ENCODE assay signal across 16 cellular contexts in the genomic region with DNA sequence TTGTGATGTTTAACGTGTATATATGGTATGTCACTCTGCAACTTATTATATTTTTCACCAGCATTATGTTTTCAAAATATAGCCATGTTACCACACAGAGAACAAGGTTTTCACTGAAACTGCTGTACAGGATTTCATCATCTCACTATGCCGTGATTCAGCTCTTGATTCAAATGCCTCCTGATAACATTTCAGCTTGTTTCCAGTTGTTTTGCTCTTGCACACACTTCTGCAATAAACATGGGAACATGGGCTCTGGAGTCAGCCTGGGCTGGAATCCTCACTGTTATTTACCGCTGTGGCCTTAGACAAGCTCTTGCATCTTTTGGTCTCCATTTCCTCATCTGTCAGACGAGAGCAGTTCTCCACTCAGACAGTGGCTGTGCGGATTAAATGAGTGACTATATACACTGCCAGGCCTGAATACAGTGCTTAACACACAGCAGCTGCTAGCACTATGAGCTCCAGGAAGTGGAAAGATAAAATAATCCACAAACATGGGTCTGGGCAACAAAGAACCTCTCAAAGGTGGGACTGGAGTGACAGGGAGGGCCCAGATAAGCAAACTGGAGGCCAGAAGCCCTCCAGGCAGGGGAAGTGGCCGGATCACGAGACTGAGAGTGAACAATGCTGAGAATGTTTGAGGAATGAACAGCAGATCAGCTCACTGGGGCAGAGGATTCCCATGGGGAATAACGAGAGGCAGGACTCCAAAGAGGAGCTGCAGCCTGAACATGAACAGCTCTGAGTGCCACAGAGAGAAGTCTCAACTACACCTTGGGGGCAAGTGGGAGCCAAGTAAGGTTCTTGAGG. TPM values are rescaled to one million over a fixed set of nuclear protein-coding genes. Genes with fewer than 3 reads are reported as not detected.
DNase-seq lines count a peak whose midpoint lies in the region; ATAC-seq and TF ChIP-seq lines count a peak whose summit lies in the region.
"Had no signal": no experiment of that assay in that cellular context is flagged by ENCODE, and none has a peak within 500 bp of the region (broad histone marks: within the 10 kb centered on the region; RNA-seq: fewer than 3 reads in every experiment).

No MANE protein-coding gene starts in this region.

- no peak overlapping the region for H4K91ac ChIP-seq in mesenchymal stem cell (ENCODE audit: low read length)

- no peaks in the 10 kb centered on the region for H3K79me1 ChIP-seq in mesenchymal stem cell (replicated peaks; ENCODE audit: low read length, poor library complexity, severe bottlenecking)

- no peak overlapping the region for H3K27ac Mint-ChIP-seq in natural killer cell treated with Interleukin-12 subunit alpha and Interleukin-12 subunit beta and Interleukin-15 and Interleukin-18, amount 100 ng/mL, for 72 hours
- H3K27ac Mint-ChIP-seq: activated naive CD4-positive, alpha-beta T cell treated with anti-CD3 and anti-CD28 coated beads, Interleukin-2, amount 50 U/mL, for 72 hours; T-helper 17 cell had no signal

- H3K4me3 ChIP-seq in AG04449 (ENCODE audit: low read depth, low read length) (no peak overlapping the region), choroid plexus epithelial cell (ENCODE audit: low read depth, low read length) (no peak overlapping the region), mesenchymal stem cell (ENCODE audit: insufficient read depth in 1 of 2, low read depth in 1 of 2, low read length in 2 of 2) (no peak overlapping the region)
- H3K4me3 ChIP-seq: dorsolateral prefrontal cortex had no signal

- no peak overlapping the region for H3K4me3 Mint-ChIP-seq in natural killer cell treated with Interleukin-12 subunit alpha and Interleukin-12 subunit beta and Interleukin-15 and Interleukin-18, amount 100 ng/mL, for 72 hours
- H3K4me3 Mint-ChIP-seq: T-helper 17 cell had no signal

- H3K27me3 Mint-ChIP-seq in natural killer cell treated with Interleukin-12 subunit alpha and Interleukin-12 subunit beta and Interleukin-15 and Interleukin-18, amount 100 ng/mL, for 72 hours, result peaks cover 17 to 41% of the 10 kb centered on the region in 2 donors

- H3K27ac ChIP-seq in mesenchymal stem cell (ENCODE audit: low read length, poor library complexity, severe bottlenecking), result no peak overlapping the region
- H3K27ac ChIP-seq: dorsolateral prefrontal cortex, KMS-11 had no signal

- no peaks in the 10 kb centered on the region for H3K4me1 Mint-ChIP-seq in natural killer cell treated with Interleukin-12 subunit alpha and Interleukin-12 subunit beta and Interleukin-15 and Interleukin-18, amount 100 ng/mL, for 72 hours (ENCODE audit: low read depth in 2 of 2)
- H3K4me1 Mint-ChIP-seq: T-helper 17 cell had no signal

- H3K27me3 ChIP-seq in mesenchymal stem cell (ENCODE audit: control insufficient read depth in 1 of 2, insufficient read depth in 1 of 2, low read length in 2 of 2), result peaks cover 0 to 9% of the 10 kb centered on the region in 2 experiments
- H3K27me3 ChIP-seq: dorsolateral prefrontal cortex had no signal

- POLR2A ChIA-PET in AG04449 (lab: Yijun Ruan, JAX), result no interaction called here

- H2BK15ac ChIP-seq in mesenchymal stem cell (ENCODE audit: low read depth, poor library complexity, severe bottlenecking), result no peak overlapping the region

- WGBS in mesenchymal stem cell, result 64% methylated on average over 8 of the region's 8 CpGs

- H2AK5ac ChIP-seq in mesenchymal stem cell (ENCODE audit: low read length, severe bottlenecking), result no peak overlapping the region

- H2BK12ac ChIP-seq in mesenchymal stem cell (ENCODE audit: low read length in 2 of 2), result no peak overlapping the region

- H3K14ac ChIP-seq in mesenchymal stem cell (ENCODE audit: low read length in 2 of 2), result no peak overlapping the region

- peak; percentile 28 for DNase-seq in AG04449 (ENCODE audit: low read depth, low spot score)
- DNase-seq in M059J (ENCODE audit: low read depth), result peak; percentile 34
- peak; percentile 45 for DNase-seq in choroid plexus epithelial cell (ENCODE audit: low read depth)
- peak; percentile 62 for DNase-seq in mesenchymal stem cell
- no peak for DNase-seq in activated CD4-positive, alpha-beta T cell treated with anti-CD3 and anti-CD28 coated beads, Interleukin-2, amount 50 U/mL, for 4 hours
- no peak for DNase-seq in natural killer cell treated with Interleukin-12 subunit alpha and Interleukin-12 subunit beta and Interleukin-15 and Interleukin-18, amount 100 ng/mL, for 72 hours (ENCODE audit: low spot score)
- no peak for DNase-seq in NCI-H1417 (lab: John Stamatoyannopoulos, UW)
- DNase-seq: AML-193; nucleus accumbens; stimulated activated CD8-positive, alpha-beta memory T cell treated with anti-CD3 and anti-CD28 coated beads, Interleukin-4, amount 100 ng/mL, for 48 hours; T-helper 17 cell had no signal

- no peak overlapping the region for H3K4ac ChIP-seq in mesenchymal stem cell (ENCODE audit: low read depth in 1 of 2, low read length in 2 of 2)

- H3K36me3 Mint-ChIP-seq in natural killer cell treated with Interleukin-12 subunit alpha and Interleukin-12 subunit beta and Interleukin-15 and Interleukin-18, amount 100 ng/mL, for 72 hours, result no peaks in the 10 kb centered on the region
- H3K36me3 Mint-ChIP-seq: activated naive CD4-positive, alpha-beta T cell treated with anti-CD3 and anti-CD28 coated beads, Interleukin-2, amount 50 U/mL, for 72 hours had no signal

- H3K23ac ChIP-seq in mesenchymal stem cell (ENCODE audit: low read length in 2 of 2), result no peak overlapping the region

- TF ChIP-seq CTCF in AG04449 (IDR thresholded peaks at IDR 0.05; ENCODE audit: insufficient read depth, low read length, missing control alignments), result no peak
- TF ChIP-seq CTCF in choroid plexus epithelial cell (conservative IDR thresholded peaks at IDR 0.05; ENCODE audit: low read depth, low read length), result no peak

- no peaks in the 10 kb centered on the region for H3K9me3 ChIP-seq in mesenchymal stem cell (ENCODE audit: control insufficient read depth, low read length)

- H3K4me2 ChIP-seq in mesenchymal stem cell (ENCODE audit: low read length, poor library complexity, severe bottlenecking), result no peak overlapping the region
- H3K4me2 ChIP-seq: KMS-11 had no signal

- H2BK120ac ChIP-seq in mesenchymal stem cell (ENCODE audit: low read depth, low read length), result no peak overlapping the region

- H2AFZ ChIP-seq in mesenchymal stem cell (ENCODE audit: low read depth, low read length), result no peak overlapping the region

- no peaks in the 10 kb centered on the region for H3K36me3 ChIP-seq in mesenchymal stem cell (ENCODE audit: control insufficient read depth in 1 of 2, insufficient read depth in 2 of 2, low read depth in 1 of 2, low read length in 2 of 2)

- no peak overlapping the region for H3K18ac ChIP-seq in mesenchymal stem cell (ENCODE audit: low read depth in 1 of 2, low read length in 2 of 2)

- H2BK5ac ChIP-seq in mesenchymal stem cell (ENCODE audit: low read depth, low read length, poor library complexity, severe bottlenecking), result no peak overlapping the region

- no peaks in the 10 kb centered on the region for H3K9me3 Mint-ChIP-seq in natural killer cell treated with Interleukin-12 subunit alpha and Interleukin-12 subunit beta and Interleukin-15 and Interleukin-18, amount 100 ng/mL, for 72 hours
- H3K9me3 Mint-ChIP-seq: activated naive CD4-positive, alpha-beta T cell treated with anti-CD3 and anti-CD28 coated beads, Interleukin-2, amount 50 U/mL, for 72 hours had no signal

- peak overlapping the region; percentile 56 for H3K9ac ChIP-seq in mesenchymal stem cell (ENCODE audit: low read length)
- H3K9ac ChIP-seq: KMS-11 had no signal

- ATAC-seq in natural killer cell treated with Interleukin-12 subunit alpha and Interleukin-12 subunit beta and Interleukin-15 and Interleukin-18, amount 100 ng/mL, for 72 hours, result no peak
- no peak for ATAC-seq in HG03378 (IDR thresholded peaks at IDR 0.05; ENCODE audit: unreplicated experiment)
- ATAC-seq: activated naive CD4-positive, alpha-beta T cell treated with anti-CD3 and anti-CD28 coated beads, Interleukin-2, amount 50 U/mL, for 72 hours; T-helper 17 cell had no signal

- H3K4me1 ChIP-seq in mesenchymal stem cell (ENCODE audit: control insufficient read depth, insufficient read depth, low read depth, low read length), result no peaks in the 10 kb centered on the region

- CTCF ChIA-PET in AG04449 (lab: Yijun Ruan, JAX), result interaction anchor here (0.6 to 1.8 kb wide), 6 partner anchors 10 to 211 kb away, joined by 3 to 16 read pairs (median 4); no protein-coding TSS in a partner anchor

- no peak overlapping the region for H4K8ac ChIP-seq in mesenchymal stem cell (ENCODE audit: low read length)

RNA-seq across cellular contexts. Expression of a gene that starts 17.7 kb away (rescaled TPM):
- total RNA-seq in M059J (2014; rRNA removed; shearing (Covaris generic)), result 0.86 and 1.4 TPM in 2 replicates
- 0.30 TPM for polyA plus RNA-seq in mesenchymal stem cell (2013, experiment 1 of 2)
- 0.63 TPM for polyA plus RNA-seq in mesenchymal stem cell (2013, experiment 2 of 2)
- total RNA-seq in natural killer cell treated with Interleukin-12 subunit alpha and Interleukin-12 subunit beta and Interleukin-15 and Interleukin-18, amount 100 ng/mL, for 72 hours, result 1 to 10 TPM in 1 of 2 donors, under 1 TPM in 1; 0.42 to 1.2 TPM
- total RNA-seq: activated CD8-positive, alpha-beta memory T cell treated with anti-CD3 and anti-CD28 coated beads for 36 hours; T-helper 17 cell had no signal

Comparison
In these comparisons a context has a peak if more than half of its experiments do, and no peak if none do; other contexts are left out.
1. DNase-seq: peak in AG04449 (single experiment), M059J (single experiment), choroid plexus epithelial cell (single experiment) and mesenchymal stem cell (single experiment); none in activated CD4-positive, alpha-beta T cell treated with anti-CD3 and anti-CD28 coated beads, Interleukin-2, amount 50 U/mL, for 4 hours (0 of 2), natural killer cell treated with Interleukin-12 subunit alpha and Interleukin-12 subunit beta and Interleukin-15 and Interleukin-18, amount 100 ng/mL, for 72 hours (single experiment) and NCI-H1417 (0 of 3).